19 cellular contexts compared by ENCODE assay signal in the genomic region with DNA sequence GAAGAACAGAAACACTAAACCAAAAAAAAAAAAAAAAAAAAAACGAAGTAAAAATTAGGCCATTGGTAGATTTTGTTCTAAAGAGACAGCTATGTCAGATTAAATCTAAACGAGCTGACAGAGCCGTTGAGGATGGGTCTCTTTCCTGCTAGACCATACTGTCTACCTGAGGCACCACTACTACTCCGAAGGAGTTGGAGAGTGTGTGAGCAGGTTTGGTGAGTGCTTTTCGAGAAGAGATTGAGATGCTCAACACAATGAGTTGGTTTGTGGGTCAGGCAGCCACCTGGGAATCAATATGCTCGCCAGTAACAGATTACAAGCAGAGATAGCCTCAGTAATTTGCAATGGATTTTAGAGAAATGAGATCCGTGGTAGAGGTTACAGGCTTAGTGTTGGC.
DNase-seq lines count a peak whose midpoint lies in the region; ATAC-seq, FAIRE-seq and TF ChIP-seq lines count a peak whose summit lies in the region.
"Had no signal": no experiment of that assay in that cellular context is flagged by ENCODE, and none has a peak within 500 bp of the region (broad histone marks: within the 10 kb centered on the region; RNA-seq: fewer than 3 reads in every experiment).

No MANE protein-coding gene starts in this region.

- TF ChIP-seq RAD21 in H1 (IDR thresholded peaks at IDR 0.05 in 1 of 2, conservative IDR thresholded peaks at IDR 0.05 in 1 of 2; ENCODE audit: low read depth in 2 of 2, low read length in 2 of 2) = no peak

- no peak overlapping the region for H3K27ac Mint-ChIP-seq in neural progenitor cell
- H3K27ac Mint-ChIP-seq: CD8-positive, alpha-beta T cell; stimulated activated naive CD8-positive, alpha-beta T cell treated with anti-CD3 and anti-CD28 coated beads, Interleukin-15, amount 100 ng/mL, for 72 hours; T-helper 2 cell treated with Interferon-gamma antibody and Interleukin-4, amounts not matched to agents 5 μg/mL and 100 μg/mL, for 36 hours had no signal

- POLR2A ChIA-PET in A673 (lab: Charles Lee; ENCODE audit: low non-redundant PET) = no interaction called here
- POLR2A ChIA-PET in H1 (lab: Charles Lee; ENCODE audit: partially characterized antibody) = no interaction called here

- peak overlapping the region; percentile 5 for H4K91ac ChIP-seq in H1 (replicated peaks; ENCODE audit: insufficient read length, low read length)

- H3K79me1 ChIP-seq in H1 (ENCODE audit: low read depth, low read length) = no peaks in the 10 kb centered on the region

- DNase-seq in A673 (ENCODE audit: low spot score) (no peak), H1 (ENCODE audit: low read depth in 1 of 2, low spot score in 2 of 2) (peak in 1 of 2 experiments; percentile 44), neural progenitor cell (ENCODE audit: low spot score) (no peak), upper lobe of left lung (no peak), mucosa of gallbladder (ENCODE audit: low spot score) (no peak), NCI-H2081 (lab: John Stamatoyannopoulos, UW) (no peak)
- DNase-seq in stimulated activated CD4-positive, alpha-beta T cell treated with anti-CD3 and anti-CD28 coated beads, Interleukin-12 subunit alpha, Interleukin-12 subunit beta, amount 100 ng/mL, for 4 hours = no peak
- DNase-seq: activated CD4-positive, CD25-positive, alpha-beta regulatory T cell; CD8-positive, alpha-beta T cell; DND-41; stimulated activated CD4-positive, alpha-beta T cell treated with anti-CD3 and anti-CD28 coated beads, Interleukin-1b, Interleukin-23, amount 100 ng/mL, for 48 hours; stimulated activated naive CD8-positive, alpha-beta T cell treated with anti-CD3 and anti-CD28 coated beads, Interleukin-15, amount 100 ng/mL, for 72 hours had no signal

- no peak for TF ChIP-seq EP300 in H1 (IDR thresholded peaks at IDR 0.05; ENCODE audit: borderline replicate concordance in 1 of 2, low read depth in 2 of 2, low read length in 2 of 2)
- TF ChIP-seq EP300 in upper lobe of left lung (IDR thresholded peaks at IDR 0.05) = no peak

- no peaks in the 10 kb centered on the region for H3K9me3 Mint-ChIP-seq in neural progenitor cell
- H3K9me3 Mint-ChIP-seq: CD8-positive, alpha-beta T cell; stimulated activated naive CD8-positive, alpha-beta T cell treated with anti-CD3 and anti-CD28 coated beads, Interleukin-15, amount 100 ng/mL, for 72 hours had no signal

- no peak overlapping the region for H4K5ac ChIP-seq in H1 (ENCODE audit: insufficient read length, low read depth, low read length)

- H3K4me1 Mint-ChIP-seq in neural progenitor cell = peaks cover 18% of the 10 kb centered on the region
- H3K4me1 Mint-ChIP-seq: stimulated activated naive CD8-positive, alpha-beta T cell treated with anti-CD3 and anti-CD28 coated beads, Interleukin-15, amount 100 ng/mL, for 72 hours had no signal

- H3K9me3 ChIP-seq in A673 (ENCODE audit: low read depth, low read length, poor library complexity, severe bottlenecking) (no peaks in the 10 kb centered on the region), HUES6 (ENCODE audit: control insufficient read depth, insufficient read depth, low read depth, low read length) (no peaks in the 10 kb centered on the region), H1 (ENCODE audit: insufficient read depth in 2 of 2, low read depth in 1 of 2, low read length in 1 of 2) (no peaks in the 10 kb centered on the region), neural progenitor cell (ENCODE audit: low read depth) (no peaks in the 10 kb centered on the region), upper lobe of left lung (no peaks in the 10 kb centered on the region)
- H3K9me3 ChIP-seq: neutrophil, right atrium auricular region, vagina had no signal

- peaks cover 10% of the 10 kb centered on the region for H3K36me3 Mint-ChIP-seq in neural progenitor cell

- TF ChIP-seq CTCF in A673 (conservative IDR thresholded peaks at IDR 0.05; ENCODE audit: low read depth, low read length) = no peak
- TF ChIP-seq CTCF in H1 (IDR thresholded peaks at IDR 0.05; ENCODE audit: control extremely low read depth in 1 of 3, insufficient read depth in 1 of 3, low read depth in 1 of 3, low read length in 3 of 3) = no peak
- no peak for TF ChIP-seq CTCF in neural progenitor cell (IDR thresholded peaks at IDR 0.05)
- TF ChIP-seq CTCF in upper lobe of left lung (IDR thresholded peaks at IDR 0.05) = no peak

- peak overlapping the region; percentile 72 for H3K18ac ChIP-seq in H1 (ENCODE audit: extremely low read depth, low read length)

- no peaks in the 10 kb centered on the region for H3K27me3 Mint-ChIP-seq in neural progenitor cell (ENCODE audit: insufficient read depth, low read depth)
- H3K27me3 Mint-ChIP-seq: stimulated activated naive CD8-positive, alpha-beta T cell treated with anti-CD3 and anti-CD28 coated beads, Interleukin-15, amount 100 ng/mL, for 72 hours had no signal

- no TSS peak for BruUV-seq in A673 (replicated peaks; lab: Mats Ljungman, UMichigan)

- no peak overlapping the region for H2BK15ac ChIP-seq in H1 (ENCODE audit: low read length)

- no peak overlapping the region for H3K23ac ChIP-seq in H1 (ENCODE audit: insufficient read length)

- H2BK12ac ChIP-seq in H1 (ENCODE audit: low read depth, low read length) = peak overlapping the region; percentile 93

- no peaks in the 10 kb centered on the region for H3K23me2 ChIP-seq in H1 (ENCODE audit: low read depth, low read length)

- peak overlapping the region; percentile 99; the same call in 1 of the 2 replicates for H2BK20ac ChIP-seq in H1 (ENCODE audit: low read length)

- H3K4me3 ChIP-seq in A673 (ENCODE audit: low read depth, low read length, poor library complexity, severe bottlenecking) (no peak overlapping the region), HUES6 (ENCODE audit: low read depth, low read length) (no peak overlapping the region; the same call in 1 of the 2 replicates), H1 (ENCODE audit: extremely low read depth in 1 of 4, insufficient read depth in 2 of 4, low read depth in 3 of 4, low read length in 4 of 4) (no peak overlapping the region), neural progenitor cell (no peak overlapping the region), upper lobe of left lung (no peak overlapping the region)
- H3K4me3 ChIP-seq: right atrium auricular region, vagina had no signal

- no peak overlapping the region for H3K9ac ChIP-seq in HUES6 (ENCODE audit: low read length)
- H3K9ac ChIP-seq in H1 (replicated peaks in 1 of 4; ENCODE audit: extremely low read depth in 1 of 4, low read depth in 3 of 4, low read length in 3 of 4) = no peak overlapping the region
- no peak overlapping the region for H3K9ac ChIP-seq in neural progenitor cell

- H4K20me1 ChIP-seq in H1 (replicated peaks in 1 of 2; ENCODE audit: control insufficient read depth in 1 of 2, insufficient read depth in 2 of 2, low read length in 2 of 2) = no peaks in the 10 kb centered on the region
- no peaks in the 10 kb centered on the region for H4K20me1 ChIP-seq in neural progenitor cell (ENCODE audit: low read depth)

- no peaks in the 10 kb centered on the region for H3K27me3 ChIP-seq in A673 (replicated peaks; ENCODE audit: insufficient read depth, low read depth, low read length, poor library complexity)
- no peaks in the 10 kb centered on the region for H3K27me3 ChIP-seq in HUES6 (ENCODE audit: control insufficient read depth, insufficient read depth, low read length)
- H3K27me3 ChIP-seq in H1 (replicated peaks in 1 of 4; ENCODE audit: control insufficient read depth in 3 of 4, extremely low read depth in 1 of 4, insufficient read depth in 3 of 4, low read length in 3 of 4) = no peaks in the 10 kb centered on the region
- H3K27me3 ChIP-seq in neural progenitor cell = no peaks in the 10 kb centered on the region
- H3K27me3 ChIP-seq in upper lobe of left lung = no peaks in the 10 kb centered on the region
- H3K27me3 ChIP-seq: neutrophil, right atrium auricular region, vagina had no signal

- CTCF ChIA-PET in A673 (lab: Charles Lee) (no interaction called here), H1 (lab: Charles Lee; ENCODE audit: partially characterized antibody) (interaction anchor here (0.6 to 1.2 kb wide), 2 partner anchors 9 to 1936 kb away, joined by 3 read pairs; no protein-coding TSS in a partner anchor)

- H3K14ac ChIP-seq in H1 (ENCODE audit: insufficient read length) = no peak overlapping the region

- peaks cover 13% of the 10 kb centered on the region for H3F3A ChIP-seq in neural progenitor cell (ENCODE audit: low read depth)

- H2AK5ac ChIP-seq in H1 (ENCODE audit: low read depth, low read length) = 0 out of 2 replicates have a peak overlapping the region, but pooled peaks have one; percentile 59

- peak overlapping the region; percentile 79 for H2AFZ ChIP-seq in H1 (ENCODE audit: low read length)
- H2AFZ ChIP-seq in neural progenitor cell (replicated peaks) = peak overlapping the region; percentile 35

- intact Hi-C loops in A673 (cut with micrococcal nuclease; ENCODE audit: unreplicated experiment) = no loop called here

- FAIRE-seq in H1 (lab: Jason Lieb, UNC) = no peak
- FAIRE-seq: GM18507 had no signal

- peak overlapping the region; percentile 30 for H2BK120ac ChIP-seq in H1 (replicated peaks; ENCODE audit: low read depth, low read length)

- H3K4ac ChIP-seq in H1 (replicated peaks; ENCODE audit: insufficient read length, low read depth, low read length) = no peak overlapping the region

- H3K79me2 ChIP-seq in H1 (ENCODE audit: control insufficient read depth in 1 of 2, insufficient read depth in 2 of 2, low read length in 2 of 2) (no peaks in the 10 kb centered on the region), neural progenitor cell (ENCODE audit: low read depth) (no peaks in the 10 kb centered on the region)

- no peak overlapping the region for H3K56ac ChIP-seq in H1 (replicated peaks; ENCODE audit: insufficient read length, low read depth, low read length)

- H3K4me3 Mint-ChIP-seq in neural progenitor cell = no peak overlapping the region
- H3K4me3 Mint-ChIP-seq: CD8-positive, alpha-beta T cell; stimulated activated naive CD8-positive, alpha-beta T cell treated with anti-CD3 and anti-CD28 coated beads, Interleukin-15, amount 100 ng/mL, for 72 hours; T-helper 2 cell treated with Interferon-gamma antibody and Interleukin-4, amounts not matched to agents 5 μg/mL and 100 μg/mL, for 36 hours had no signal

- peak overlapping the region; percentile 22 to 47; a peak in 3 of 4 replicates for H3K4me2 ChIP-seq in H1 (ENCODE audit: insufficient read depth in 1 of 2, low read depth in 2 of 2, low read length in 2 of 2)
- H3K4me2 ChIP-seq in neural progenitor cell = peak overlapping the region; percentile 46

- no peak for ATAC-seq in upper lobe of left lung (ENCODE audit: low FRiP score in 2 of 2)
- ATAC-seq: CD8-positive, alpha-beta T cell; esophagus mucosa; stimulated activated naive CD8-positive, alpha-beta T cell treated with anti-CD3 and anti-CD28 coated beads, Interleukin-15, amount 100 ng/mL, for 72 hours had no signal

- peaks cover 14% of the 10 kb centered on the region for H3K4me1 ChIP-seq in A673 (ENCODE audit: insufficient read depth, low read length, poor library complexity, severe bottlenecking)
- H3K4me1 ChIP-seq in HUES6 (ENCODE audit: control insufficient read depth, insufficient read depth, low read length) = peaks cover 20% of the 10 kb centered on the region
- H3K4me1 ChIP-seq in H1 (replicated peaks in 1 of 4; ENCODE audit: control insufficient read depth in 3 of 4, insufficient read depth in 4 of 4, low read length in 3 of 4) = peaks cover 6 to 14% (median 9%) of the 10 kb centered on the region in 4 experiments; a peak in 6 of 7 replicates
- H3K4me1 ChIP-seq in neural progenitor cell = peaks cover 12% of the 10 kb centered on the region
- H3K4me1 ChIP-seq in upper lobe of left lung = peaks cover 10 to 27% (median 13%) of the 10 kb centered on the region in 4 donors
- H3K4me1 ChIP-seq: right atrium auricular region, vagina had no signal

- H3K27ac ChIP-seq in A673 (ENCODE audit: low read depth, low read length, poor library complexity, severe bottlenecking) (peak overlapping the region; percentile 31), HUES6 (ENCODE audit: low read depth, low read length) (peak overlapping the region; percentile 80), H1 (ENCODE audit: low read depth, low read length) (peak overlapping the region; percentile 80), neural progenitor cell (peak overlapping the region; percentile 38), upper lobe of left lung (peak overlapping the region in 2 of 4 donors; percentile 70 to 72)
- H3K27ac ChIP-seq: neutrophil, vagina had no signal

- WGBS in H1 (ENCODE audit: extremely low coverage in 1 of 2, insufficient coverage in 1 of 2, insufficient read length in 1 of 2, insufficient replicate concordance in 2 of 2, low coverage in 1 of 2, low lambda C conversion rate in 2 of 2, missing lambda C conversion rate in 1 of 2), 2 experiments = 67% methylated on average over 6 of the region's 7 CpGs; no CpG with 5 or more reads in 1 of the 2 experiments
- 62 to 69% methylated on average over 7 of the region's 7 CpGs for WGBS in upper lobe of left lung, 2 donors

- peak overlapping the region; percentile 91 for H2BK5ac ChIP-seq in H1 (ENCODE audit: low read depth, low read length)

- H3K36me3 ChIP-seq in A673 (ENCODE audit: insufficient read depth, low read length, poor library complexity, severe bottlenecking) = no peaks in the 10 kb centered on the region
- H3K36me3 ChIP-seq in HUES6 (ENCODE audit: control insufficient read depth, insufficient read depth, low read length) = no peaks in the 10 kb centered on the region
- H3K36me3 ChIP-seq in H1 (ENCODE audit: control insufficient read depth in 2 of 4, insufficient read depth in 4 of 4, low read length in 3 of 4) = no peaks in the 10 kb centered on the region
- H3K36me3 ChIP-seq in neural progenitor cell = no peaks in the 10 kb centered on the region
- H3K36me3 ChIP-seq in upper lobe of left lung = peaks cover 0 to 22% (median 1%) of the 10 kb centered on the region in 4 donors
- H3K36me3 ChIP-seq: neutrophil, right atrium auricular region, vagina had no signal

- H4K8ac ChIP-seq in H1 (ENCODE audit: extremely low read depth, insufficient read depth, low read length) = no peak overlapping the region

- no peak for TF ChIP-seq POLR2A in H1 (IDR thresholded peaks at IDR 0.05; ENCODE audit: control extremely low read depth in 1 of 2, low read depth in 2 of 2, low read length in 2 of 2)
- no peak for TF ChIP-seq POLR2A in upper lobe of left lung (IDR thresholded peaks at IDR 0.05)
